ENCODE assay signal across 14 cellular contexts in the genomic region with DNA sequence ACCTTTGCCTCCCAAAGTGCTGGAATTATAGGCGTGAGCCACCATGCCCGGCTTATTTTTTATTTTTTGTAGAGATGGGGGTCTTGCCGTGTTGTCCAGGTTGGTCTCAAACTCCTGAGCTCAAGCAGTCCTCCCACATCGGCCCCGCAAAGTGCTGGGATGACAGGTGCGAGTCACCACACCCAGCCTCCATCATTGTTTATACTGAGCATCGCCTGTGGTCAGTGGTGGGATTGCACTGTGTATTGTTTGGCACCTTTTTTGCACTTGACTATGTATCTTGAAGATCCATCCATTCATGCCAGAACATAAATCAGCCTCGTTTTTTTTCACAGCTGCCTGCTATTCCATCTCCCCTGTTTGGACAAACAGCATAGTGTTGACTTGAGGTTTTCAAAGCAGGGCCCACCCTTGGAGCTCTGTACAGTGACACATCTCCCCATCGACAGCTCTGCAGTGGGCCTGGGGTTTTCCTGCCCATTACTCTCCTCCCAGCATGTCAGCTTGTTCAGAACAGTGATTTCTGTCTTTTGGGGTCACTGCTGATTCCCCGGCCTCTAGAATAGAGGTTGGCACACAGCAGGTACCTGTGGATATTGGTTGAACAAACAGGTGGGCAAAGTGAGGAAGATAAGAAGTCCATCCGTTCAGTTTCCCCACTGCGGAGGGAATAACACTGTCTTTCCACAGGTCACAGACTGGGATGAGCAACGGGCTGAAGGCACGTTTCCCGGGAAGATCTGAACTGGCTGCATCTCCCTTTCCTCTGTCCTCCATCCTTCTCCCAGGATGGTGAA. TPM values are rescaled to one million over a fixed set of nuclear protein-coding genes. Genes with fewer than 3 reads are reported as not detected.
DNase-seq lines count a peak whose midpoint lies in the region; ATAC-seq, FAIRE-seq and TF ChIP-seq lines count a peak whose summit lies in the region.
"Had no signal": no experiment of that assay in that cellular context is flagged by ENCODE, and none has a peak within 500 bp of the region (broad histone marks: within the 10 kb centered on the region; RNA-seq: fewer than 3 reads in every experiment).

No MANE protein-coding gene starts in this region.

- CTCF ChIA-PET in OCI-LY7 (lab: Charles Lee; ENCODE audit: unreplicated experiment) (no interaction called here), H1 (lab: Charles Lee; ENCODE audit: partially characterized antibody) (interaction anchor here (0.6 to 3.3 kb wide), 6 partner anchors 10 to 111 kb away, joined by 3 to 15 read pairs (median 6); a partner anchor contains a TSS)

- H3K9me3 ChIP-seq in OCI-LY7 (ENCODE audit: low read length): no peaks in the 10 kb centered on the region
- peaks cover 0 to 2% of the 10 kb centered on the region in 2 experiments; a peak in 1 of 4 replicates for H3K9me3 ChIP-seq in H1 (ENCODE audit: insufficient read depth in 2 of 2, low read depth in 1 of 2, low read length in 1 of 2)
- no peaks in the 10 kb centered on the region for H3K9me3 ChIP-seq in effector memory CD4-positive, alpha-beta T cell (ENCODE audit: control insufficient read depth, low read length)
- H3K9me3 ChIP-seq: SJSA1, spleen, upper lobe of left lung had no signal

- TF ChIP-seq CTCF in OCI-LY7 (conservative IDR thresholded peaks at IDR 0.05; ENCODE audit: low read length) (peak; percentile 29; the same call in 1 of the 2 replicates), H1 (IDR thresholded peaks at IDR 0.05; ENCODE audit: control extremely low read depth in 1 of 3, insufficient read depth in 1 of 3, low read depth in 1 of 3, low read length in 3 of 3) (peak in 2 of 3 experiments; percentile 18 to 34; a peak in 2 of 4 replicates)

- POLR2A ChIA-PET in OCI-LY7 (lab: Charles Lee): interaction anchor here (2.9 kb wide), 1 partner anchor 10 kb away, joined by 7 read pairs; a partner anchor contains a TSS
- POLR2A ChIA-PET in H1 (lab: Charles Lee; ENCODE audit: partially characterized antibody): interaction anchor here (1.5 to 1.6 kb wide), 2 partner anchors 10 to 11 kb away, joined by 4 to 6 read pairs; a partner anchor contains a TSS

- no peak overlapping the region for H2BK15ac ChIP-seq in H1 (ENCODE audit: low read length)

- no peak overlapping the region for H4K91ac ChIP-seq in H1 (replicated peaks; ENCODE audit: insufficient read length, low read length)

- no peaks in the 10 kb centered on the region for H3K9me2 ChIP-seq in OCI-LY7 (ENCODE audit: insufficient read depth, low read length)

- no peak overlapping the region for H2BK5ac ChIP-seq in H1 (ENCODE audit: low read depth, low read length)

- no peak overlapping the region for H3K14ac ChIP-seq in H1 (ENCODE audit: insufficient read length)

- H3K23me2 ChIP-seq in H1 (ENCODE audit: low read depth, low read length): no peaks in the 10 kb centered on the region

- H3K4me3 Mint-ChIP-seq in activated CD4-positive, alpha-beta T cell treated with anti-CD3 and anti-CD28 coated beads, Interleukin-2, amount 10 ng/mL, durations not matched to agents 24 days and 14 days: no peak overlapping the region
- H3K4me3 Mint-ChIP-seq in stimulated activated effector memory CD8-positive, alpha-beta T cell treated with anti-CD3 and anti-CD28 coated beads, Interleukin-12 subunit alpha, Interleukin-12 subunit beta, amount 100 ng/mL, for 72 hours: no peak overlapping the region

- H3K4me1 Mint-ChIP-seq in activated CD4-positive, alpha-beta T cell treated with anti-CD3 and anti-CD28 coated beads, Interleukin-2, amount 10 ng/mL, durations not matched to agents 24 days and 14 days: peaks cover 5% of the 10 kb centered on the region
- H3K4me1 Mint-ChIP-seq in stimulated activated effector memory CD8-positive, alpha-beta T cell treated with anti-CD3 and anti-CD28 coated beads, Interleukin-12 subunit alpha, Interleukin-12 subunit beta, amount 100 ng/mL, for 72 hours: peaks cover 9% of the 10 kb centered on the region

- no peak overlapping the region for H2BK120ac ChIP-seq in H1 (replicated peaks; ENCODE audit: low read depth, low read length)

- H4K8ac ChIP-seq in H1 (ENCODE audit: extremely low read depth, insufficient read depth, low read length): no peak overlapping the region

- peak; percentile 49 for ATAC-seq in stimulated activated effector memory CD8-positive, alpha-beta T cell treated with anti-CD3 and anti-CD28 coated beads, Interleukin-12 subunit alpha, Interleukin-12 subunit beta, amount 100 ng/mL, for 72 hours

- H2BK20ac ChIP-seq in H1 (ENCODE audit: low read length): no peak overlapping the region

- H3K9ac ChIP-seq in H1 (replicated peaks in 1 of 4; ENCODE audit: extremely low read depth in 1 of 4, low read depth in 3 of 4, low read length in 3 of 4): no peak overlapping the region

- peak; percentile 56 for DNase-seq in activated CD4-positive, alpha-beta T cell treated with anti-CD3 and anti-CD28 coated beads, Interleukin-2, amount 10 ng/mL, durations not matched to agents 24 days and 14 days
- no peak for DNase-seq in activated CD4-positive, alpha-beta T cell treated with anti-CD3 and anti-CD28 coated beads, Interleukin-2, amount 50 U/mL, for 48 hours
- DNase-seq in OCI-LY7 (ENCODE audit: low spot score): no peak
- DNase-seq in H1 (ENCODE audit: low read depth in 1 of 2, low spot score in 2 of 2): no peak
- no peak for DNase-seq in stimulated activated effector memory CD8-positive, alpha-beta T cell treated with anti-CD3 and anti-CD28 coated beads, Interleukin-12 subunit alpha, Interleukin-12 subunit beta, amount 100 ng/mL, for 72 hours (ENCODE audit: low spot score in 2 of 2)
- DNase-seq in effector memory CD4-positive, alpha-beta T cell: no peak
- DNase-seq in caudate nucleus (lab: John Stamatoyannopoulos, UW): no peak
- no peak for DNase-seq in NCI-H1436 (lab: John Stamatoyannopoulos, UW)
- DNase-seq: KBM-7, NCI-H82, spleen, upper lobe of left lung had no signal

- no peak overlapping the region for H3K4ac ChIP-seq in H1 (replicated peaks; ENCODE audit: insufficient read length, low read depth, low read length)

- intact Hi-C loops in activated CD4-positive, alpha-beta T cell treated with anti-CD3 and anti-CD28 coated beads, Interleukin-2, amount 10 ng/mL, durations not matched to agents 24 days and 14 days (cut with micrococcal nuclease): no loop called here
- intact Hi-C loops in OCI-LY7 (cut with micrococcal nuclease; ENCODE audit: unreplicated experiment): no loop called here

- FAIRE-seq in H1 (lab: Jason Lieb, UNC): no peak

- peak in 1 of 2 experiments; percentile 2; a peak in 2 of 4 replicates for TF ChIP-seq RAD21 in H1 (IDR thresholded peaks at IDR 0.05 in 1 of 2, conservative IDR thresholded peaks at IDR 0.05 in 1 of 2; ENCODE audit: low read depth in 2 of 2, low read length in 2 of 2)

- no peak overlapping the region for H3K18ac ChIP-seq in H1 (ENCODE audit: extremely low read depth, low read length)

- no peaks in the 10 kb centered on the region for H3K27me3 ChIP-seq in H1 (replicated peaks in 1 of 4; ENCODE audit: control insufficient read depth in 3 of 4, extremely low read depth in 1 of 4, insufficient read depth in 3 of 4, low read length in 3 of 4)
- H3K27me3 ChIP-seq in effector memory CD4-positive, alpha-beta T cell (replicated peaks; ENCODE audit: control insufficient read depth, insufficient read depth, low read length, poor library complexity, severe bottlenecking): no peaks in the 10 kb centered on the region
- H3K27me3 ChIP-seq: SJSA1, spleen, upper lobe of left lung had no signal

- H3K4me3 ChIP-seq in OCI-LY7 (ENCODE audit: low read depth, low read length, poor library complexity, severe bottlenecking): no peak overlapping the region
- H3K4me3 ChIP-seq in H1 (ENCODE audit: extremely low read depth in 1 of 4, insufficient read depth in 2 of 4, low read depth in 3 of 4, low read length in 4 of 4): no peak overlapping the region
- H3K4me3 ChIP-seq in effector memory CD4-positive, alpha-beta T cell (ENCODE audit: insufficient read depth, low read depth, low read length, poor library complexity, severe bottlenecking): no peak overlapping the region
- H3K4me3 ChIP-seq: lung, SJSA1, spleen, upper lobe of left lung had no signal

- no peak overlapping the region for H2BK12ac ChIP-seq in H1 (ENCODE audit: low read depth, low read length)

- peaks cover 2% of the 10 kb centered on the region; the same call in 1 of the 2 replicates for H3K79me1 ChIP-seq in H1 (ENCODE audit: low read depth, low read length)

- no peaks in the 10 kb centered on the region for H3K9me3 Mint-ChIP-seq in activated CD4-positive, alpha-beta T cell treated with anti-CD3 and anti-CD28 coated beads, Interleukin-2, amount 10 ng/mL, durations not matched to agents 24 days and 14 days
- H3K9me3 Mint-ChIP-seq in stimulated activated effector memory CD8-positive, alpha-beta T cell treated with anti-CD3 and anti-CD28 coated beads, Interleukin-12 subunit alpha, Interleukin-12 subunit beta, amount 100 ng/mL, for 72 hours: no peaks in the 10 kb centered on the region

- no peak overlapping the region for H4K5ac ChIP-seq in H1 (ENCODE audit: insufficient read length, low read depth, low read length)

- no peak overlapping the region for H3K23ac ChIP-seq in H1 (ENCODE audit: insufficient read length)

- H3K56ac ChIP-seq in H1 (replicated peaks; ENCODE audit: insufficient read length, low read depth, low read length): no peak overlapping the region

- no peak for TF ChIP-seq EP300 in H1 (IDR thresholded peaks at IDR 0.05; ENCODE audit: borderline replicate concordance in 1 of 2, low read depth in 2 of 2, low read length in 2 of 2)

- no peaks in the 10 kb centered on the region for H4K20me1 ChIP-seq in OCI-LY7 (ENCODE audit: insufficient read depth, low read length)
- H4K20me1 ChIP-seq in H1 (replicated peaks in 1 of 2; ENCODE audit: control insufficient read depth in 1 of 2, insufficient read depth in 2 of 2, low read length in 2 of 2): peaks cover 0 to 14% of the 10 kb centered on the region in 2 experiments

- H3K27me3 Mint-ChIP-seq in activated CD4-positive, alpha-beta T cell treated with anti-CD3 and anti-CD28 coated beads, Interleukin-2, amount 10 ng/mL, durations not matched to agents 24 days and 14 days: no peaks in the 10 kb centered on the region

- no peak overlapping the region for H3K4me2 ChIP-seq in OCI-LY7 (ENCODE audit: low read length)
- no peak overlapping the region for H3K4me2 ChIP-seq in H1 (ENCODE audit: insufficient read depth in 1 of 2, low read depth in 2 of 2, low read length in 2 of 2)

- BruUV-seq in OCI-LY7 (replicated peaks; lab: Mats Ljungman, UMichigan): no TSS peak

- no peak overlapping the region for H2AK5ac ChIP-seq in H1 (ENCODE audit: low read depth, low read length)

- no peak overlapping the region for H3K27ac ChIP-seq in OCI-LY7 (ENCODE audit: low read depth, low read length, poor library complexity, severe bottlenecking)
- H3K27ac ChIP-seq in H1 (ENCODE audit: low read depth, low read length): no peak overlapping the region
- no peak overlapping the region for H3K27ac ChIP-seq in effector memory CD4-positive, alpha-beta T cell (ENCODE audit: insufficient read depth, low read length, poor library complexity, severe bottlenecking)
- no peak overlapping the region for H3K27ac ChIP-seq in caudate nucleus (ENCODE audit: low read depth, low read length)
- H3K27ac ChIP-seq: SJSA1, spleen, upper lobe of left lung had no signal

- no peak for TF ChIP-seq POLR2A in H1 (IDR thresholded peaks at IDR 0.05; ENCODE audit: control extremely low read depth in 1 of 2, low read depth in 2 of 2, low read length in 2 of 2)

- H2AFZ ChIP-seq in OCI-LY7 (ENCODE audit: low read length) (no peak overlapping the region), H1 (ENCODE audit: low read length) (no peak overlapping the region)

- H3K36me3 ChIP-seq in OCI-LY7 (ENCODE audit: insufficient read depth, low read length) (peaks cover 79% of the 10 kb centered on the region), H1 (ENCODE audit: control insufficient read depth in 2 of 4, insufficient read depth in 4 of 4, low read length in 3 of 4) (peaks cover 7 to 45% (median 30%) of the 10 kb centered on the region in 4 experiments; a peak in 7 of 8 replicates)
- peaks cover 39% of the 10 kb centered on the region for H3K36me3 ChIP-seq in effector memory CD4-positive, alpha-beta T cell (ENCODE audit: control insufficient read depth, insufficient read depth, low read length)

- WGBS in H1 (ENCODE audit: extremely low coverage in 1 of 2, insufficient coverage in 1 of 2, insufficient read length in 1 of 2, insufficient replicate concordance in 2 of 2, low coverage in 1 of 2, low lambda C conversion rate in 2 of 2, missing lambda C conversion rate in 1 of 2), 2 experiments: 93% methylated on average over 15 of the region's 15 CpGs; no CpG with 5 or more reads in 1 of the 2 experiments

- no peaks in the 10 kb centered on the region for H3K4me1 ChIP-seq in OCI-LY7 (ENCODE audit: insufficient read depth, low read length, poor library complexity, severe bottlenecking)
- no peaks in the 10 kb centered on the region for H3K4me1 ChIP-seq in H1 (replicated peaks in 1 of 4; ENCODE audit: control insufficient read depth in 3 of 4, insufficient read depth in 4 of 4, low read length in 3 of 4)
- no peaks in the 10 kb centered on the region for H3K4me1 ChIP-seq in effector memory CD4-positive, alpha-beta T cell (ENCODE audit: control insufficient read depth, insufficient read depth, low read length, poor library complexity, severe bottlenecking)
- H3K4me1 ChIP-seq: SJSA1, spleen, upper lobe of left lung had no signal

- H3K36me3 Mint-ChIP-seq in activated CD4-positive, alpha-beta T cell treated with anti-CD3 and anti-CD28 coated beads, Interleukin-2, amount 10 ng/mL, durations not matched to agents 24 days and 14 days (ENCODE audit: low read depth): peaks cover 45% of the 10 kb centered on the region
- peaks cover 100% of the 10 kb centered on the region for H3K36me3 Mint-ChIP-seq in stimulated activated effector memory CD8-positive, alpha-beta T cell treated with anti-CD3 and anti-CD28 coated beads, Interleukin-12 subunit alpha, Interleukin-12 subunit beta, amount 100 ng/mL, for 72 hours

- H3K27ac Mint-ChIP-seq in activated CD4-positive, alpha-beta T cell treated with anti-CD3 and anti-CD28 coated beads, Interleukin-2, amount 10 ng/mL, durations not matched to agents 24 days and 14 days: no peak overlapping the region
- H3K27ac Mint-ChIP-seq in stimulated activated effector memory CD8-positive, alpha-beta T cell treated with anti-CD3 and anti-CD28 coated beads, Interleukin-12 subunit alpha, Interleukin-12 subunit beta, amount 100 ng/mL, for 72 hours: no peak overlapping the region

- H3K79me2 ChIP-seq in OCI-LY7 (ENCODE audit: insufficient read depth, low read depth, low read length) (no peaks in the 10 kb centered on the region), H1 (ENCODE audit: control insufficient read depth in 1 of 2, insufficient read depth in 2 of 2, low read length in 2 of 2) (no peaks in the 10 kb centered on the region)

RNA-seq across cellular contexts. Expression of a gene that starts 8.2 kb away (rescaled TPM):
- total RNA-seq in activated CD4-positive, alpha-beta T cell treated with anti-CD3 and anti-CD28 coated beads, Interleukin-2, amount 10 ng/mL, durations not matched to agents 24 days and 14 days: 0.77 and 0.92 TPM in 2 replicates
- total RNA-seq in OCI-LY7 (2014; rRNA removed; shearing (Covaris generic)): not detected in 2 replicates
- total RNA-seq in OCI-LY7 (2022): not detected in 2 replicates
- total RNA-seq in H1 (2021; fragmentation: NEBNext Ultra II Directional; extraction: Animal tissue kit (Norgen Biotek cat#: 25700)): 0.56 and 0.61 TPM in 2 replicates
- polyA plus RNA-seq in H1 (2011; rRNA removed): 9.8 and 9.9 TPM in 2 replicates
- 4.1 TPM for polyA plus RNA-seq in H1 (2011; cell fraction: cytosol; rRNA removed)
- polyA plus RNA-seq in H1 (2011; cell fraction: nucleus; rRNA removed): 4.6 TPM
- 0.93 to 4.4 TPM (median 3.4 TPM) in 4 replicates for polyA plus RNA-seq in H1 (2012, experiment 1 of 2)
- polyA plus RNA-seq in H1 (2012, experiment 2 of 2): 1.2 TPM
- polyA plus RNA-seq in H1 (2013, experiment 1 of 2): 1.8 TPM
- polyA plus RNA-seq in H1 (2013, experiment 2 of 2): 1.9 TPM
- polyA minus RNA-seq in H1 (2011; rRNA and poly(A)+ RNA removed): 2.0 TPM in 2 replicates
- not detected for polyA minus RNA-seq in H1 (2011; cell fraction: cytosol; rRNA and poly(A)+ RNA removed)
- 0.50 TPM for polyA minus RNA-seq in H1 (2011; cell fraction: nucleus; rRNA and poly(A)+ RNA removed)
- total RNA-seq: lung, SJSA1, spleen, upper lobe of left lung had no signal

RNA-seq across cellular contexts. Expression of a gene that starts 10.0 kb away (rescaled TPM):
- total RNA-seq in activated CD4-positive, alpha-beta T cell treated with anti-CD3 and anti-CD28 coated beads, Interleukin-2, amount 10 ng/mL, durations not matched to agents 24 days and 14 days: 451 and 472 TPM in 2 replicates
- 404 and 536 TPM in 2 replicates for total RNA-seq in OCI-LY7 (2014; rRNA removed; shearing (Covaris generic))
- total RNA-seq in OCI-LY7 (2022): 373 and 395 TPM in 2 replicates
- total RNA-seq in H1 (2021; fragmentation: NEBNext Ultra II Directional; extraction: Animal tissue kit (Norgen Biotek cat#: 25700)): 436 and 437 TPM in 2 replicates
- 884 and 1,052 TPM in 2 replicates for polyA plus RNA-seq in H1 (2011; rRNA removed)
- 744 TPM for polyA plus RNA-seq in H1 (2011; cell fraction: cytosol; rRNA removed)
- 546 TPM for polyA plus RNA-seq in H1 (2011; cell fraction: nucleus; rRNA removed)
- polyA plus RNA-seq in H1 (2012, experiment 1 of 2): 441 to 812 TPM (median 759 TPM) in 4 replicates
- 4,565 TPM for polyA plus RNA-seq in H1 (2012, experiment 2 of 2)
- 994 TPM for polyA plus RNA-seq in H1 (2013, experiment 1 of 2)
- 884 TPM for polyA plus RNA-seq in H1 (2013, experiment 2 of 2)
- polyA minus RNA-seq in H1 (2011; rRNA and poly(A)+ RNA removed): 442 and 464 TPM in 2 replicates
- polyA minus RNA-seq in H1 (2011; cell fraction: cytosol; rRNA and poly(A)+ RNA removed): 148 TPM
- 133 TPM for polyA minus RNA-seq in H1 (2011; cell fraction: nucleus; rRNA and poly(A)+ RNA removed)

RNA-seq across cellular contexts. Expression of a gene that starts 16.6 kb away (rescaled TPM):
- 0.93 and 1.1 TPM in 2 replicates for total RNA-seq in activated CD4-positive, alpha-beta T cell treated with anti-CD3 and anti-CD28 coated beads, Interleukin-2, amount 10 ng/mL, durations not matched to agents 24 days and 14 days
- 0.25 and 0.57 TPM in 2 replicates for total RNA-seq in OCI-LY7 (2014; rRNA removed; shearing (Covaris generic))
- total RNA-seq in OCI-LY7 (2022): 1.7 and 2.0 TPM in 2 replicates
- 0.88 and 1.8 TPM in 2 replicates for total RNA-seq in H1 (2021; fragmentation: NEBNext Ultra II Directional; extraction: Animal tissue kit (Norgen Biotek cat#: 25700))
- 1.3 and 2.3 TPM in 2 replicates for polyA plus RNA-seq in H1 (2011; rRNA removed)
- polyA plus RNA-seq in H1 (2011; cell fraction: cytosol; rRNA removed): 0.79 TPM
- polyA plus RNA-seq in H1 (2011; cell fraction: nucleus; rRNA removed): 1.8 TPM
- 0.94 to 1.9 TPM (median 1.6 TPM) in 4 replicates for polyA plus RNA-seq in H1 (2012, experiment 1 of 2)
- 0.77 TPM for polyA plus RNA-seq in H1 (2012, experiment 2 of 2)
- 0.85 TPM for polyA plus RNA-seq in H1 (2013, experiment 1 of 2)
- polyA plus RNA-seq in H1 (2013, experiment 2 of 2): 0.85 TPM
- polyA minus RNA-seq in H1 (2011; rRNA and poly(A)+ RNA removed): 0.16 and 0.56 TPM in 2 replicates
- 2.6 TPM for polyA minus RNA-seq in H1 (2011; cell fraction: cytosol; rRNA and poly(A)+ RNA removed)
- polyA minus RNA-seq in H1 (2011; cell fraction: nucleus; rRNA and poly(A)+ RNA removed): 2.8 TPM

RNA-seq across cellular contexts. Expression of a gene that starts 29.3 kb away (rescaled TPM):
- 114 and 115 TPM in 2 replicates for total RNA-seq in activated CD4-positive, alpha-beta T cell treated with anti-CD3 and anti-CD28 coated beads, Interleukin-2, amount 10 ng/mL, durations not matched to agents 24 days and 14 days
- total RNA-seq in OCI-LY7 (2014; rRNA removed; shearing (Covaris generic)): 62.0 and 73.6 TPM in 2 replicates
- total RNA-seq in OCI-LY7 (2022): 105 and 115 TPM in 2 replicates
- total RNA-seq in H1 (2021; fragmentation: NEBNext Ultra II Directional; extraction: Animal tissue kit (Norgen Biotek cat#: 25700)): 80.8 and 83.3 TPM in 2 replicates
- 59.8 and 83.6 TPM in 2 replicates for polyA plus RNA-seq in H1 (2011; rRNA removed)
- 67.8 TPM for polyA plus RNA-seq in H1 (2011; cell fraction: cytosol; rRNA removed)
- polyA plus RNA-seq in H1 (2011; cell fraction: nucleus; rRNA removed): 51.0 TPM
- polyA plus RNA-seq in H1 (2012, experiment 1 of 2): 53.8 to 70.7 TPM (median 63.2 TPM) in 4 replicates
- polyA plus RNA-seq in H1 (2012, experiment 2 of 2): 55.3 TPM
- 34.0 TPM for polyA plus RNA-seq in H1 (2013, experiment 1 of 2)
- 30.6 TPM for polyA plus RNA-seq in H1 (2013, experiment 2 of 2)
- polyA minus RNA-seq in H1 (2011; rRNA and poly(A)+ RNA removed): 9.1 and 18.5 TPM in 2 replicates
- polyA minus RNA-seq in H1 (2011; cell fraction: cytosol; rRNA and poly(A)+ RNA removed): 30.6 TPM
- 15.2 TPM for polyA minus RNA-seq in H1 (2011; cell fraction: nucleus; rRNA and poly(A)+ RNA removed)

RNA-seq across cellular contexts. Expression of a gene that starts 45.6 kb away (rescaled TPM):
- 45.8 TPM in 2 replicates for total RNA-seq in activated CD4-positive, alpha-beta T cell treated with anti-CD3 and anti-CD28 coated beads, Interleukin-2, amount 10 ng/mL, durations not matched to agents 24 days and 14 days
- 61.5 and 66.8 TPM in 2 replicates for total RNA-seq in OCI-LY7 (2014; rRNA removed; shearing (Covaris generic))
- 58.1 and 59.7 TPM in 2 replicates for total RNA-seq in OCI-LY7 (2022)
- 18.9 and 25.7 TPM in 2 replicates for total RNA-seq in H1 (2021; fragmentation: NEBNext Ultra II Directional; extraction: Animal tissue kit (Norgen Biotek cat#: 25700))
- 13.8 and 20.1 TPM in 2 replicates for polyA plus RNA-seq in H1 (2011; rRNA removed)
- polyA plus RNA-seq in H1 (2011; cell fraction: cytosol; rRNA removed): 17.4 TPM
- polyA plus RNA-seq in H1 (2011; cell fraction: nucleus; rRNA removed): 87.0 TPM
- polyA plus RNA-seq in H1 (2012, experiment 1 of 2): 19.9 to 28.6 TPM (median 25.9 TPM) in 4 replicates
- polyA plus RNA-seq in H1 (2012, experiment 2 of 2): 14.7 TPM
- 14.6 TPM for polyA plus RNA-seq in H1 (2013, experiment 1 of 2)
- polyA plus RNA-seq in H1 (2013, experiment 2 of 2): 11.9 TPM
- polyA minus RNA-seq in H1 (2011; rRNA and poly(A)+ RNA removed): 7.4 and 7.9 TPM in 2 replicates
- 8.0 TPM for polyA minus RNA-seq in H1 (2011; cell fraction: cytosol; rRNA and poly(A)+ RNA removed)
- polyA minus RNA-seq in H1 (2011; cell fraction: nucleus; rRNA and poly(A)+ RNA removed): 22.9 TPM
